ENCODE assay signal across 1 cellular context in genomic region chr16:5056347-5056746, GRCh38.
TF ChIP-seq lines count a peak whose summit lies in the region.

No MANE protein-coding gene starts in this region.

TF ChIP-seq in K562, 482 proteins besides CTCF, POLR2A, EP300 and RAD21:
- TF ChIP-seq TFAP4 (CRISPR knock-in tag; IDR thresholded peaks at IDR 0.05; ENCODE audit: borderline replicate concordance) (peak; percentile 63; the same call in 1 of the 2 replicates), ZBTB7A (IDR thresholded peaks at IDR 0.05; ENCODE audit: borderline replicate concordance, control insufficient read depth, low read depth, low read length) (peak; percentile 46; the same call in 1 of the 2 replicates), STAG1 (CRISPR knock-in tag; IDR thresholded peaks at IDR 0.05; ENCODE audit: borderline replicate concordance) (peak; percentile 24; the same call in 1 of the 2 replicates), ZBTB12 (CRISPR knock-in tag; IDR thresholded peaks at IDR 0.05) (no peak), NFE2 (IDR thresholded peaks at IDR 0.05; ENCODE audit: low read depth) (peak; percentile 30; the same call in 1 of the 2 replicates), ZNF764 (CRISPR knock-in tag; IDR thresholded peaks at IDR 0.05; ENCODE audit: low read depth) (peak; percentile 50; the same call in 1 of the 2 replicates), ATF4 (CRISPR knock-in tag; IDR thresholded peaks at IDR 0.05) (no peak), SMC3 (conservative IDR thresholded peaks at IDR 0.05; ENCODE audit: insufficient read depth, low read depth, low read length) (peak; percentile 41)
